In genomic region chr7:41163991-41164390, GRCh38 we compare ENCODE assay signal across 22 cellular contexts.
"Had no signal": no experiment of that assay in that cellular context is flagged by ENCODE, and none has a peak within 500 bp of the region (broad histone marks: within the 10 kb centered on the region; RNA-seq: fewer than 3 reads in every experiment).

No MANE protein-coding gene starts in this region.

- DNase-seq: dermis blood vessel endothelial cell; effector memory CD4-positive, alpha-beta T cell; erythroblast; esophagus squamous epithelium; hypothalamus; immature natural killer cell; islet precursor cell; mesenchymal stem cell; midbrain; natural killer cell; pancreas; right lobe of liver; stimulated activated CD4-positive, alpha-beta T cell treated with anti-CD3 and anti-CD28 coated beads, Interleukin-2, amount 100 ng/mL, for 24 hours; stimulated activated CD4-positive, alpha-beta T cell treated with anti-CD3 and anti-CD28 coated beads, Interleukin-4, amount 100 ng/mL, for 24 hours; stimulated activated naive CD8-positive, alpha-beta T cell treated with anti-CD3 and anti-CD28 coated beads, Interleukin-15, Interleukin-2, amounts not matched to agents 100 U/mL and 50 U/mL, for 24 hours; substantia nigra; testis; tibial artery; upper lobe of left lung had no signal

- H3K4me1 ChIP-seq: esophagus squamous epithelium, pancreas, right lobe of liver, testis, tibial artery, upper lobe of left lung had no signal

- H3K4me3 ChIP-seq: coronary artery, esophagus squamous epithelium, lung, pancreas, right lobe of liver, testis, tibial artery, upper lobe of left lung had no signal

- H3K36me3 ChIP-seq: esophagus squamous epithelium, neutrophil, pancreas, right lobe of liver, tibial artery, upper lobe of left lung had no signal

- H3K27ac ChIP-seq: coronary artery, esophagus squamous epithelium, neutrophil, pancreas, right lobe of liver, testis, tibial artery, upper lobe of left lung had no signal

- H3K9me3 ChIP-seq: esophagus squamous epithelium, neutrophil, pancreas, right lobe of liver, testis, tibial artery had no signal

- H3K27me3 ChIP-seq: esophagus squamous epithelium, neutrophil, pancreas, right lobe of liver, testis, tibial artery, upper lobe of left lung had no signal
